26 cellular contexts compared by ENCODE assay signal in the genomic region with DNA sequence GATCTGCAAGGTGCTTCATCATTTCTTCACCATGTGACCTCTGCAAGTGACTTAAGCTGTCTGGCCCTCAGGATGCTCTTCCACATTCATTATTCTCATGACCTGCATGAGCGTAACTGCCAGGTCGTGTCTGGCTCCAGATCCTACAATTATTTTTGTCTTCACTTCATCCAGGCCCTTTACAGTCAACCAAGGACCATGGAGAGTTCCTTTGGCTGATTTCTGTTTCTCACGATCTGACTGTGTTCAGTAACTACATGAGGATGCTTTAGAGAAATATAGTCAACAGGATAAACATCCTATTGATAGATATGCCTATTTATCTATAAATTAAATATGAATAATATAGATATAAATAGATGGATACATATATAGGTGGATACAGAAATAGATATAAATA.
"Had no signal": no experiment of that assay in that cellular context is flagged by ENCODE, and none has a peak within 500 bp of the region (broad histone marks: within the 10 kb centered on the region; RNA-seq: fewer than 3 reads in every experiment).

No MANE protein-coding gene starts in this region.

- H3K27me3 Mint-ChIP-seq: natural killer cell treated with Interleukin-12 subunit alpha and Interleukin-12 subunit beta and Interleukin-15 and Interleukin-18, amount 100 ng/mL, for 72 hours; stimulated activated naive B cell treated with anti-CD40 and anti-IgM and Interleukin-4, amounts not matched to agents 10 μg/mL and 1 μg/mL and 100 μg/mL, for 72 hours; stimulated activated naive CD8-positive, alpha-beta T cell treated with anti-CD3 and anti-CD28 coated beads, Interleukin-15, Interleukin-2, amounts not matched to agents 100 ng/mL and 50 ng/mL, for 24 hours had no signal

- H3K36me3 ChIP-seq: neutrophil, pancreas, prostate gland, right lobe of liver, sigmoid colon, stomach, thoracic aorta, thyroid gland, tibial nerve, upper lobe of left lung, vagina had no signal

- H3K9me3 ChIP-seq: neutrophil, pancreas, prostate gland, right lobe of liver, sigmoid colon, stomach, thoracic aorta, thyroid gland, tibial nerve, upper lobe of left lung, vagina had no signal

- ATAC-seq: natural killer cell treated with Interleukin-12 subunit alpha and Interleukin-12 subunit beta and Interleukin-15 and Interleukin-18, amount 100 ng/mL, for 72 hours; pancreas; right cardiac atrium; right lobe of liver; stimulated activated effector memory CD8-positive, alpha-beta T cell treated with anti-CD3 and anti-CD28 coated beads, Interleukin-12 subunit alpha, Interleukin-12 subunit beta, amount 100 ng/mL, for 72 hours; stimulated activated naive B cell treated with anti-CD40 and anti-IgM and Interleukin-4, amounts not matched to agents 10 μg/mL and 1 μg/mL and 100 μg/mL, for 72 hours had no signal

- H3K4me3 ChIP-seq: pancreas, prostate gland, right lobe of liver, sigmoid colon, stomach, thoracic aorta, thyroid gland, tibial nerve, upper lobe of left lung, vagina had no signal

- DNase-seq: nephron progenitor cell; nucleus accumbens; pancreas; right cardiac atrium; right lobe of liver; sigmoid colon; small intestine; stimulated activated CD4-positive, alpha-beta T cell treated with anti-CD3 and anti-CD28 coated beads, Interleukin-15, amount 100 ng/mL, for 24 hours; stimulated activated CD4-positive, alpha-beta T cell treated with anti-CD3 and anti-CD28 coated beads, Interleukin-2, amount 100 ng/mL, for 24 hours; stimulated activated CD4-positive, alpha-beta T cell treated with anti-CD3 and anti-CD28 coated beads, Interleukin-2, amount 100 ng/mL, for 48 hours; stimulated activated CD4-positive, alpha-beta T cell treated with anti-CD3 and anti-CD28 coated beads, Interleukin-4, amount 100 ng/mL, for 24 hours; stimulated activated naive B cell treated with anti-CD40 and anti-IgM and Interleukin-4, amounts not matched to agents 10 μg/mL and 1 μg/mL and 100 μg/mL, for 72 hours; stimulated activated naive CD4-positive, alpha-beta T cell treated with Interleukin-2 at 50 U/mL for 16 hours; stomach; thyroid gland; trophoblast cell; upper lobe of left lung had no signal

- H3K27ac ChIP-seq: neutrophil, pancreas, prostate gland, right lobe of liver, sigmoid colon, stomach, thoracic aorta, thyroid gland, tibial nerve, upper lobe of left lung, vagina had no signal

- H3K27me3 ChIP-seq: neutrophil, pancreas, right lobe of liver, sigmoid colon, stomach, thyroid gland, tibial nerve, upper lobe of left lung, vagina had no signal

- H3K4me1 ChIP-seq: pancreas, prostate gland, right lobe of liver, sigmoid colon, stomach, thyroid gland, tibial nerve, upper lobe of left lung, vagina had no signal

- H3K27ac Mint-ChIP-seq: natural killer cell treated with Interleukin-12 subunit alpha and Interleukin-12 subunit beta and Interleukin-15 and Interleukin-18, amount 100 ng/mL, for 72 hours; nephron progenitor cell; stimulated activated effector memory CD8-positive, alpha-beta T cell treated with anti-CD3 and anti-CD28 coated beads, Interleukin-12 subunit alpha, Interleukin-12 subunit beta, amount 100 ng/mL, for 72 hours; stimulated activated naive B cell treated with anti-CD40 and anti-IgM and Interleukin-4, amounts not matched to agents 10 μg/mL and 1 μg/mL and 100 μg/mL, for 72 hours; stimulated activated naive CD8-positive, alpha-beta T cell treated with anti-CD3 and anti-CD28 coated beads, Interleukin-15, Interleukin-2, amounts not matched to agents 100 ng/mL and 50 ng/mL, for 24 hours had no signal

- H3K9me3 Mint-ChIP-seq: natural killer cell treated with Interleukin-12 subunit alpha and Interleukin-12 subunit beta and Interleukin-15 and Interleukin-18, amount 100 ng/mL, for 72 hours; nephron progenitor cell; neural crest cell; stimulated activated naive B cell treated with anti-CD40 and anti-IgM and Interleukin-4, amounts not matched to agents 10 μg/mL and 1 μg/mL and 100 μg/mL, for 72 hours; stimulated activated naive CD8-positive, alpha-beta T cell treated with anti-CD3 and anti-CD28 coated beads, Interleukin-15, Interleukin-2, amounts not matched to agents 100 ng/mL and 50 ng/mL, for 24 hours had no signal

- H3K4me3 Mint-ChIP-seq: natural killer cell treated with Interleukin-12 subunit alpha and Interleukin-12 subunit beta and Interleukin-15 and Interleukin-18, amount 100 ng/mL, for 72 hours; nephron progenitor cell; neural crest cell; stimulated activated effector memory CD8-positive, alpha-beta T cell treated with anti-CD3 and anti-CD28 coated beads, Interleukin-12 subunit alpha, Interleukin-12 subunit beta, amount 100 ng/mL, for 72 hours; stimulated activated naive B cell treated with anti-CD40 and anti-IgM and Interleukin-4, amounts not matched to agents 10 μg/mL and 1 μg/mL and 100 μg/mL, for 72 hours; stimulated activated naive CD8-positive, alpha-beta T cell treated with anti-CD3 and anti-CD28 coated beads, Interleukin-15, Interleukin-2, amounts not matched to agents 100 ng/mL and 50 ng/mL, for 24 hours had no signal

- H3K4me1 Mint-ChIP-seq: nephron progenitor cell; neural crest cell; stimulated activated effector memory CD8-positive, alpha-beta T cell treated with anti-CD3 and anti-CD28 coated beads, Interleukin-12 subunit alpha, Interleukin-12 subunit beta, amount 100 ng/mL, for 72 hours; stimulated activated naive B cell treated with anti-CD40 and anti-IgM and Interleukin-4, amounts not matched to agents 10 μg/mL and 1 μg/mL and 100 μg/mL, for 72 hours had no signal

- H3K36me3 Mint-ChIP-seq: natural killer cell treated with Interleukin-12 subunit alpha and Interleukin-12 subunit beta and Interleukin-15 and Interleukin-18, amount 100 ng/mL, for 72 hours; stimulated activated effector memory CD8-positive, alpha-beta T cell treated with anti-CD3 and anti-CD28 coated beads, Interleukin-12 subunit alpha, Interleukin-12 subunit beta, amount 100 ng/mL, for 72 hours; stimulated activated naive B cell treated with anti-CD40 and anti-IgM and Interleukin-4, amounts not matched to agents 10 μg/mL and 1 μg/mL and 100 μg/mL, for 72 hours had no signal
